In genomic region chr5:151298063-151298462, GRCh38 we compare ENCODE assay signal across 9 cellular contexts. TPM values are rescaled to one million over a fixed set of nuclear protein-coding genes. Genes with fewer than 3 reads are reported as not detected.
DNase-seq lines count a peak whose midpoint lies in the region; ATAC-seq and TF ChIP-seq lines count a peak whose summit lies in the region.
"Had no signal": no experiment of that assay in that cellular context is flagged by ENCODE, and none has a peak within 500 bp of the region (broad histone marks: within the 10 kb centered on the region; RNA-seq: fewer than 3 reads in every experiment).

No MANE protein-coding gene starts in this region.

- H3K36me3 ChIP-seq in heart left ventricle = no peaks in the 10 kb centered on the region
- no peaks in the 10 kb centered on the region for H3K36me3 ChIP-seq in psoas muscle (ENCODE audit: insufficient read depth in 1 of 2, low read depth in 1 of 2)

- peak in 1 of 5 donors; percentile 27 for DNase-seq in heart left ventricle
- no peak for DNase-seq in cardiac septum (ENCODE audit: low spot score)
- DNase-seq in NCI-H460 (ENCODE audit: extremely low read depth, low read depth) = peak; percentile 24
- DNase-seq in effector memory CD8-positive, alpha-beta T cell = peak in 1 of 3 experiments; percentile 2
- DNase-seq in psoas muscle = no peak
- no peak for DNase-seq in occipital lobe (lab: John Stamatoyannopoulos, UW)
- no peak for DNase-seq in ecto neural progenitor cell (ENCODE audit: low spot score)
- DNase-seq in activated CD8-positive, alpha-beta memory T cell treated with anti-CD3 and anti-CD28 coated beads for 24 hours = no peak

- no peaks in the 10 kb centered on the region for H3K9me3 Mint-ChIP-seq in effector memory CD8-positive, alpha-beta T cell
- H3K9me3 Mint-ChIP-seq: activated naive CD4-positive, alpha-beta T cell treated with anti-CD3 and anti-CD28 coated beads, Interleukin-2, amount 50 U/mL, for 72 hours had no signal

- intact Hi-C loops in heart left ventricle (cut with DNase I) (no loop called here), cardiac septum (cut with DNase I) (no loop called here), psoas muscle (cut with DNase I) (no loop called here)

- H3K4me3 Mint-ChIP-seq in effector memory CD8-positive, alpha-beta T cell = no peak overlapping the region

- H3K4me1 Mint-ChIP-seq in effector memory CD8-positive, alpha-beta T cell (ENCODE audit: low read depth in 2 of 2) = peaks cover 0 to 6% of the 10 kb centered on the region in 2 donors

- H3K9me3 ChIP-seq in heart left ventricle = no peaks in the 10 kb centered on the region
- no peaks in the 10 kb centered on the region for H3K9me3 ChIP-seq in psoas muscle

- 9 to 84% (median 28%) methylated on average over 4 of the region's 4 CpGs for WGBS in heart left ventricle, 4 donors
- 6 to 87% (median 42%) methylated on average over 4 of the region's 4 CpGs for WGBS in psoas muscle, 3 donors

- peaks cover 66 to 78% of the 10 kb centered on the region in 2 donors for H3K27me3 Mint-ChIP-seq in effector memory CD8-positive, alpha-beta T cell

- no peak overlapping the region for H3K27ac Mint-ChIP-seq in effector memory CD8-positive, alpha-beta T cell
- H3K27ac Mint-ChIP-seq: activated naive CD4-positive, alpha-beta T cell treated with anti-CD3 and anti-CD28 coated beads, Interleukin-2, amount 50 U/mL, for 72 hours had no signal

- H3K4me3 ChIP-seq in heart left ventricle (no peak overlapping the region), psoas muscle (no peak overlapping the region)

- no peak for TF ChIP-seq POLR2A in heart left ventricle (IDR thresholded peaks at IDR 0.05)

- peak in 2 of 4 donors; percentile 59 to 65 for ATAC-seq in heart left ventricle
- peak; percentile 47 for ATAC-seq in effector memory CD8-positive, alpha-beta T cell (replicated peaks)
- peak in 3 of 4 donors; percentile 57 to 75 (median 71) for ATAC-seq in psoas muscle

- TF ChIP-seq CTCF in heart left ventricle (IDR thresholded peaks at IDR 0.05) (peak in 8 of 12 donors; percentile 9 to 48 (median 40)), psoas muscle (IDR thresholded peaks at IDR 0.05) (peak; percentile 22)

- H3K27me3 ChIP-seq in heart left ventricle (peaks cover 0 to 14% (median 0%) of the 10 kb centered on the region in 9 donors), psoas muscle (ENCODE audit: insufficient read depth in 3 of 3, low read length in 2 of 3) (no peaks in the 10 kb centered on the region)

- no peak overlapping the region for H3K27ac ChIP-seq in heart left ventricle
- H3K27ac ChIP-seq in psoas muscle = no peak overlapping the region

- H3K36me3 Mint-ChIP-seq in effector memory CD8-positive, alpha-beta T cell (ENCODE audit: insufficient read depth) = no peaks in the 10 kb centered on the region
- H3K36me3 Mint-ChIP-seq: activated naive CD4-positive, alpha-beta T cell treated with anti-CD3 and anti-CD28 coated beads, Interleukin-2, amount 50 U/mL, for 72 hours had no signal

- H3K4me1 ChIP-seq in heart left ventricle = peaks cover 0 to 3% (median 0%) of the 10 kb centered on the region in 12 donors
- H3K4me1 ChIP-seq in psoas muscle = no peaks in the 10 kb centered on the region

RNA-seq across cellular contexts. Expression of gene SLC36A3, which starts 5.5 kb away (rescaled TPM):
- total RNA-seq in heart left ventricle (not detected), cardiac septum (not detected), psoas muscle (not detected), occipital lobe (not detected)
- polyA plus RNA-seq in heart left ventricle (not detected), psoas muscle (not detected)
- not detected in 2 replicates for total RNA-seq in NCI-H460 (2014; rRNA removed; shearing (Covaris generic))
- polyA plus RNA-seq in NCI-H460 (2014; cell fraction: nucleus; rRNA removed) = not detected in 2 replicates
- total RNA-seq: activated naive CD4-positive, alpha-beta T cell treated with anti-CD3 and anti-CD28 coated beads, Interleukin-2, amount 50 U/mL, for 72 hours had no signal

RNA-seq across cellular contexts. Expression of gene GM2A, which starts 45.1 kb away (rescaled TPM):
- 10 to 100 TPM; 27.5 to 71.4 (median 40.1) TPM for total RNA-seq in heart left ventricle
- polyA plus RNA-seq in heart left ventricle = 10 to 100 TPM; 22.8 to 31.6 TPM
- 29.4 TPM for total RNA-seq in cardiac septum
- total RNA-seq in NCI-H460 (2014; rRNA removed; shearing (Covaris generic)) = 19.4 and 23.2 TPM in 2 replicates
- polyA plus RNA-seq in NCI-H460 (2014; cell fraction: nucleus; rRNA removed) = 9.5 and 12.8 TPM in 2 replicates
- 10 to 100 TPM in 2 of 4 donors, 1 to 10 TPM in 2; 4.0 to 12.1 (median 8.0) TPM for total RNA-seq in psoas muscle
- polyA plus RNA-seq in psoas muscle = 10 to 100 TPM in 1 of 3 donors, 1 to 10 TPM in 2; 3.0 to 11.6 (median 6.9) TPM
- 12.6 TPM for total RNA-seq in occipital lobe

RNA-seq across cellular contexts. Expression of gene SLC36A2, which starts 49.3 kb away (rescaled TPM):
- total RNA-seq in heart left ventricle (under 1 TPM in 3 of 9 donors, not detected in 6; 0.10 to 0.25 (median 0.14) TPM), cardiac septum (not detected), psoas muscle (10 to 100 TPM; 13.1 to 37.4 (median 21.2) TPM), occipital lobe (not detected)
- polyA plus RNA-seq in heart left ventricle (under 1 TPM; 0.03 to 0.15 TPM), psoas muscle (1 to 10 TPM; 2.7 to 8.6 (median 5.8) TPM)
- not detected in 2 replicates for total RNA-seq in NCI-H460 (2014; rRNA removed; shearing (Covaris generic))
- polyA plus RNA-seq in NCI-H460 (2014; cell fraction: nucleus; rRNA removed) = not detected in 2 replicates
- total RNA-seq: activated naive CD4-positive, alpha-beta T cell treated with anti-CD3 and anti-CD28 coated beads, Interleukin-2, amount 50 U/mL, for 72 hours had no signal

Comparison
In these comparisons a context has a peak if more than half of its experiments do, and no peak if none do; other contexts are left out.
1. RNA of gene SLC36A2, which starts 49.3 kb away (total RNA-seq): 13.1 to 37.4 TPM in psoas muscle; not detected in cardiac septum (single experiment), 0.10 to 0.25 TPM in heart left ventricle, not detected in NCI-H460 and not detected in occipital lobe (single experiment); every median in the first group is over 10 times any median in the second.